20 cellular contexts compared by ENCODE assay signal in genomic region chr1:206681359-206681758, GRCh38. TPM values are rescaled to one million over a fixed set of nuclear protein-coding genes. Genes with fewer than 3 reads are reported as not detected.
DNase-seq lines count a peak whose midpoint lies in the region; ATAC-seq, FAIRE-seq and TF ChIP-seq lines count a peak whose summit lies in the region.
"Had no signal": no experiment of that assay in that cellular context is flagged by ENCODE, and none has a peak within 500 bp of the region (broad histone marks: within the 10 kb centered on the region; RNA-seq: fewer than 3 reads in every experiment).

No MANE protein-coding gene starts in this region.

- H3K4me1 Mint-ChIP-seq in CD4-positive, alpha-beta memory T cell: peaks cover 3 to 30% (median 12%) of the 10 kb centered on the region in 4 donors

- H4K20me1 ChIP-seq in BLaER1: peaks cover 9% of the 10 kb centered on the region
- peaks cover 4% of the 10 kb centered on the region; the same call in 1 of the 2 replicates for H4K20me1 ChIP-seq in OCI-LY3 (ENCODE audit: insufficient read depth, low read length)
- no peaks in the 10 kb centered on the region; the same call in 1 of the 2 replicates for H4K20me1 ChIP-seq in K562 (replicated peaks; ENCODE audit: control insufficient read depth, insufficient read depth, low read length)

- peak; percentile 29 for FAIRE-seq in K562 (lab: Jason Lieb, UNC)

- TF ChIP-seq RAD21 in K562 (CRISPR knock-in tag; conservative IDR thresholded peaks at IDR 0.05 in 1 of 2, IDR thresholded peaks at IDR 0.05 in 1 of 2): no peak

- H3K4me2 ChIP-seq in BLaER1: peak overlapping the region; percentile 97
- peak overlapping the region; percentile 94 for H3K4me2 ChIP-seq in OCI-LY3 (ENCODE audit: low read length)
- H3K4me2 ChIP-seq in K562 (ENCODE audit: insufficient read depth, low read length): no peak overlapping the region

- ATAC-seq in K562: no peak
- ATAC-seq: HCT116, SK-N-SH treated with all-trans-retinoic acid at 6 μM for 48 hours had no signal

- peaks cover 0 to 2% (median 0%) of the 10 kb centered on the region in 8 donors for H3K9me3 Mint-ChIP-seq in CD4-positive, alpha-beta memory T cell
- H3K9me3 Mint-ChIP-seq: CD4-positive, alpha-beta T cell had no signal

- DNase-seq in K562 (ENCODE audit: extremely low read depth in 1 of 4, low spot score in 3 of 4) (no peak), occipital lobe (lab: John Stamatoyannopoulos, UW) (no peak), BE2C (no peak)
- DNase-seq in CD4-positive, alpha-beta memory T cell: no peak
- DNase-seq: AML-193; CD4-positive, alpha-beta T cell; DMS153; GF-D8; GOT3; KBM-7; NCI-H1694 treated with DMSO at 0.1 percent for 48 hours; NCI-H2107; NCI-H510A; NCI-H748 treated with DMSO at 0.1 percent for 48 hours; SIG-M5 had no signal

- H3K4me3 Mint-ChIP-seq in CD4-positive, alpha-beta memory T cell: no peak overlapping the region

- POLR2A ChIA-PET in K562 (lab: Yijun Ruan, JAX): interaction anchor here (1.4 kb wide), 1 partner anchor 19 kb away, joined by 5 read pairs; no protein-coding TSS in a partner anchor
- POLR2A ChIA-PET in CD4-positive, alpha-beta memory T cell (lab: Charles Lee; ENCODE audit: partially characterized antibody): no interaction called here

- peaks cover 3% of the 10 kb centered on the region for H3K9me1 ChIP-seq in K562 (ENCODE audit: control insufficient read depth, insufficient read depth, low read length)

- H3K36me3 ChIP-seq in BLaER1: no peaks in the 10 kb centered on the region
- no peaks in the 10 kb centered on the region for H3K36me3 ChIP-seq in OCI-LY3 (replicated peaks; ENCODE audit: low read depth, low read length)
- no peaks in the 10 kb centered on the region for H3K36me3 ChIP-seq in K562 (ENCODE audit: control insufficient read depth, insufficient read depth, low read length)
- no peaks in the 10 kb centered on the region for H3K36me3 ChIP-seq in BE2C
- no peaks in the 10 kb centered on the region for H3K36me3 ChIP-seq in CD4-positive, alpha-beta memory T cell (ENCODE audit: insufficient read depth, low read length)

- in situ Hi-C loops in K562 (cut with MboI): no loop called here

- H3K9me3 ChIP-seq in BLaER1 (no peaks in the 10 kb centered on the region), OCI-LY3 (ENCODE audit: insufficient read depth, low read length) (no peaks in the 10 kb centered on the region), K562 (replicated peaks; ENCODE audit: control insufficient read depth, insufficient read depth, low read depth, low read length) (no peaks in the 10 kb centered on the region), BE2C (no peaks in the 10 kb centered on the region)
- H3K9me3 ChIP-seq in CD4-positive, alpha-beta memory T cell (ENCODE audit: control insufficient read depth in 1 of 2, low read length in 2 of 2): no peaks in the 10 kb centered on the region

- H3K27ac ChIP-seq in 22Rv1: 0 out of 2 replicates have a peak overlapping the region, but pooled peaks have one; percentile 40
- H3K27ac ChIP-seq in BLaER1: no peak overlapping the region
- H3K27ac ChIP-seq in OCI-LY3 (ENCODE audit: low read length): peak overlapping the region; percentile 70
- no peak overlapping the region for H3K27ac ChIP-seq in K562 (ENCODE audit: extremely low read depth, low read depth, low read length)
- no peak overlapping the region for H3K27ac ChIP-seq in CD4-positive, alpha-beta memory T cell (ENCODE audit: low read depth, low read length)

- TF ChIP-seq CTCF in 22Rv1 (IDR thresholded peaks at IDR 0.05) (no peak), OCI-LY3 (IDR thresholded peaks at IDR 0.05; ENCODE audit: low read depth, low read length) (no peak), K562 (IDR thresholded peaks at IDR 0.05 in 2 of 3, conservative IDR thresholded peaks at IDR 0.05 in 1 of 3; ENCODE audit: insufficient read depth in 2 of 3, low read depth in 1 of 3, low read length in 3 of 3) (no peak), BE2C (IDR thresholded peaks at IDR 0.05; ENCODE audit: low read depth, low read length) (no peak)

- WGBS in K562 (ENCODE audit: insufficient coverage, low coverage, missing lambda C conversion rate): 42% methylated on average over 2 of the region's 2 CpGs

- no peak overlapping the region for H3K9ac ChIP-seq in BLaER1
- H3K9ac ChIP-seq in OCI-LY3 (ENCODE audit: low read length): no peak overlapping the region
- no peak overlapping the region for H3K9ac ChIP-seq in K562 (ENCODE audit: insufficient read depth in 1 of 2, low read depth in 2 of 2, low read length in 2 of 2)

- BruUV-seq in K562 (replicated peaks; lab: Mats Ljungman, UMichigan): no TSS peak

- no peak overlapping the region for H3K4me3 ChIP-seq in BLaER1
- H3K4me3 ChIP-seq in OCI-LY3 (ENCODE audit: low read length): peak overlapping the region; percentile 80; the same call in 1 of the 2 replicates
- H3K4me3 ChIP-seq in K562: no peak overlapping the region
- H3K4me3 ChIP-seq in BE2C (ENCODE audit: low read depth, low read length): no peak overlapping the region
- no peak overlapping the region for H3K4me3 ChIP-seq in CD4-positive, alpha-beta memory T cell (ENCODE audit: low read length in 2 of 2)

- no peak for TF ChIP-seq EP300 in K562 (IDR thresholded peaks at IDR 0.05; ENCODE audit: low read length)

- H3K36me3 Mint-ChIP-seq in CD4-positive, alpha-beta memory T cell: peaks cover 0 to 7% of the 10 kb centered on the region in 2 donors

- intact Hi-C loops in K562 (cut with micrococcal nuclease): no loop called here
- intact Hi-C loops in CD4-positive, alpha-beta memory T cell (cut with micrococcal nuclease): loop anchor here (5.0 kb wide), 1 partner anchor 36 kb away; no protein-coding TSS in a partner anchor

- peaks cover 2 to 3% of the 10 kb centered on the region in 2 donors for H3K27me3 Mint-ChIP-seq in CD4-positive, alpha-beta memory T cell
- H3K27me3 Mint-ChIP-seq: CD4-positive, alpha-beta T cell had no signal

- no peaks in the 10 kb centered on the region for H3K27me3 ChIP-seq in BLaER1
- H3K27me3 ChIP-seq in OCI-LY3 (ENCODE audit: low read depth, low read length): peaks cover 11% of the 10 kb centered on the region
- no peaks in the 10 kb centered on the region; a peak in 1 of 5 replicates for H3K27me3 ChIP-seq in K562 (ENCODE audit: control insufficient read depth in 2 of 2, insufficient read depth in 2 of 2, low read length in 2 of 2)
- peaks cover 21% of the 10 kb centered on the region for H3K27me3 ChIP-seq in BE2C
- H3K27me3 ChIP-seq in CD4-positive, alpha-beta memory T cell (ENCODE audit: insufficient read depth, low read length): no peaks in the 10 kb centered on the region

- no peak for TF ChIP-seq POLR2A in K562 (conservative IDR thresholded peaks at IDR 0.05)

- H3K27ac Mint-ChIP-seq in CD4-positive, alpha-beta memory T cell: no peak overlapping the region
- H3K27ac Mint-ChIP-seq: CD4-positive, alpha-beta T cell had no signal

- no peak overlapping the region for H2AFZ ChIP-seq in OCI-LY3 (ENCODE audit: low read depth, low read length)
- H2AFZ ChIP-seq in K562 (ENCODE audit: low read depth, low read length): no peak overlapping the region

- H3K4me1 ChIP-seq in BLaER1 (peaks cover 81% of the 10 kb centered on the region), OCI-LY3 (ENCODE audit: low read length) (peaks cover 80% of the 10 kb centered on the region), K562 (replicated peaks in 1 of 2; ENCODE audit: control insufficient read depth in 2 of 2, insufficient read depth in 2 of 2, low read length in 2 of 2) (peaks cover 26 to 45% of the 10 kb centered on the region in 2 experiments), BE2C (no peaks in the 10 kb centered on the region)
- peaks cover 21% of the 10 kb centered on the region for H3K4me1 ChIP-seq in CD4-positive, alpha-beta memory T cell (ENCODE audit: insufficient read depth, low read length)

- CTCF ChIA-PET in K562 (lab: Yijun Ruan, JAX; ENCODE audit: low intra/inter-chr PET ratio): no interaction called here
- CTCF ChIA-PET in CD4-positive, alpha-beta memory T cell (lab: Charles Lee; ENCODE audit: partially characterized antibody): no interaction called here

- H3K79me2 ChIP-seq in OCI-LY3 (ENCODE audit: low read length) (peaks cover 12% of the 10 kb centered on the region), K562 (ENCODE audit: control insufficient read depth, insufficient read depth, low read length) (peaks cover 12% of the 10 kb centered on the region)

RNA-seq across cellular contexts. Expression of gene MAPKAPK2, which starts 3.3 kb away (rescaled TPM):
- total RNA-seq in K562 (2011; cell fraction: chromatin; rRNA removed; ENCODE audit: low replicate concordance): 70.6 and 157 TPM in 2 replicates
- 89.5 and 98.9 TPM in 2 replicates for total RNA-seq in K562 (2011; cell fraction: nucleolus; rRNA removed)
- 74.0 and 80.4 TPM in 2 replicates for total RNA-seq in K562 (2011; cell fraction: nucleoplasm; rRNA removed)
- total RNA-seq in K562 (2014; rRNA removed) (52.1 and 57.2 TPM in 2 replicates), K562 (2014; rRNA removed; fragmentation: Illumina TruSeq; extraction: Trizol) (36.1 and 36.6 TPM in 2 replicates), K562 (2015; rRNA removed; fragmentation: Illumina TruSeq; extraction: Trizol) (33.3 and 35.6 TPM in 2 replicates), K562 (2021) (81.3 and 94.2 TPM in 2 replicates), occipital lobe (8.1 TPM)
- polyA plus RNA-seq in K562 (2011; rRNA removed) (66.5 and 72.1 TPM in 2 replicates), K562 (2014; fragmentation: Illumina TruSeq; extraction: Trizol) (73.6 and 78.3 TPM in 2 replicates), K562 (2014; fragmentation: Nextera tagmentation; extraction: Ambion mirVana) (1 to 10 TPM in 1 of 2 experiments, under 1 TPM in 1; 0.63 to 1.3 TPM), K562 (2014; rRNA removed) (53.4 and 57.2 TPM in 2 replicates)
- 68.3 and 74.8 TPM in 2 replicates for polyA plus RNA-seq in K562 (2011; cell fraction: cytosol; rRNA removed)
- 140 and 167 TPM in 2 replicates for polyA plus RNA-seq in K562 (2011; cell fraction: nucleus; rRNA removed)
- 53.3 and 64.1 TPM in 2 replicates for polyA plus RNA-seq in K562 (2012)
- polyA minus RNA-seq in K562 (2011; rRNA and poly(A)+ RNA removed): 48.3 and 60.9 TPM in 2 replicates
- 37.6 and 41.0 TPM in 2 replicates for polyA minus RNA-seq in K562 (2011; cell fraction: cytosol; rRNA and poly(A)+ RNA removed)
- polyA minus RNA-seq in K562 (2011; cell fraction: nucleus; rRNA and poly(A)+ RNA removed): 30.2 and 35.1 TPM in 2 replicates
- 37.2 TPM for polyA plus RNA-seq in BE2C (2012; ENCODE audit: insufficient read depth, insufficient read length, low read depth)
- 10 to 100 TPM; 71.7 to 72.8 TPM for total RNA-seq in CD4-positive, alpha-beta memory T cell
- polyA plus RNA-seq in CD4-positive, alpha-beta memory T cell: 1 to 10 TPM; 1.3 to 3.9 TPM

RNA-seq across cellular contexts. Expression of gene DYRK3, which starts 46.0 kb away (rescaled TPM):
- total RNA-seq in K562 (2011; cell fraction: chromatin; rRNA removed; ENCODE audit: low replicate concordance): 39.6 and 56.6 TPM in 2 replicates
- total RNA-seq in K562 (2011; cell fraction: nucleolus; rRNA removed): 27.2 and 29.9 TPM in 2 replicates
- 31.7 and 33.1 TPM in 2 replicates for total RNA-seq in K562 (2011; cell fraction: nucleoplasm; rRNA removed)
- total RNA-seq in K562 (2014; rRNA removed) (22.5 and 33.6 TPM in 2 replicates), K562 (2014; rRNA removed; fragmentation: Illumina TruSeq; extraction: Trizol) (29.6 and 31.0 TPM in 2 replicates), K562 (2015; rRNA removed; fragmentation: Illumina TruSeq; extraction: Trizol) (23.3 and 25.7 TPM in 2 replicates), K562 (2021) (30.2 and 31.6 TPM in 2 replicates), occipital lobe (18.2 TPM)
- polyA plus RNA-seq in K562 (2011; rRNA removed) (30.8 and 33.7 TPM in 2 replicates), K562 (2014; fragmentation: Illumina TruSeq; extraction: Trizol) (24.8 and 30.2 TPM in 2 replicates), K562 (2014; fragmentation: Nextera tagmentation; extraction: Ambion mirVana) (1 to 10 TPM; 4.5 to 5.2 TPM), K562 (2014; rRNA removed) (16.3 and 20.2 TPM in 2 replicates)
- polyA plus RNA-seq in K562 (2011; cell fraction: cytosol; rRNA removed): 14.5 and 17.4 TPM in 2 replicates
- polyA plus RNA-seq in K562 (2011; cell fraction: nucleus; rRNA removed): 20.4 and 23.2 TPM in 2 replicates
- 17.0 and 17.6 TPM in 2 replicates for polyA plus RNA-seq in K562 (2012)
- polyA minus RNA-seq in K562 (2011; rRNA and poly(A)+ RNA removed): 52.0 and 59.7 TPM in 2 replicates
- polyA minus RNA-seq in K562 (2011; cell fraction: cytosol; rRNA and poly(A)+ RNA removed): 21.9 and 25.0 TPM in 2 replicates
- 13.9 and 20.9 TPM in 2 replicates for polyA minus RNA-seq in K562 (2011; cell fraction: nucleus; rRNA and poly(A)+ RNA removed)
- 3.3 TPM for polyA plus RNA-seq in BE2C (2012; ENCODE audit: insufficient read depth, insufficient read length, low read depth)
- 1 to 10 TPM in 1 of 2 experiments, under 1 TPM in 1; 0.78 to 1.2 TPM for total RNA-seq in CD4-positive, alpha-beta memory T cell
- under 1 TPM in 1 of 2 donors, not detected in 1; 0.22 TPM for polyA plus RNA-seq in CD4-positive, alpha-beta memory T cell

Comparison
In these comparisons a context has a peak if more than half of its experiments do, and no peak if none do; other contexts are left out.
1. H3K27ac ChIP-seq: peak in 22Rv1 (single experiment) and OCI-LY3 (single experiment); none in BLaER1 (single experiment), K562 (single experiment) and CD4-positive, alpha-beta memory T cell (single experiment).